In the genomic region with DNA sequence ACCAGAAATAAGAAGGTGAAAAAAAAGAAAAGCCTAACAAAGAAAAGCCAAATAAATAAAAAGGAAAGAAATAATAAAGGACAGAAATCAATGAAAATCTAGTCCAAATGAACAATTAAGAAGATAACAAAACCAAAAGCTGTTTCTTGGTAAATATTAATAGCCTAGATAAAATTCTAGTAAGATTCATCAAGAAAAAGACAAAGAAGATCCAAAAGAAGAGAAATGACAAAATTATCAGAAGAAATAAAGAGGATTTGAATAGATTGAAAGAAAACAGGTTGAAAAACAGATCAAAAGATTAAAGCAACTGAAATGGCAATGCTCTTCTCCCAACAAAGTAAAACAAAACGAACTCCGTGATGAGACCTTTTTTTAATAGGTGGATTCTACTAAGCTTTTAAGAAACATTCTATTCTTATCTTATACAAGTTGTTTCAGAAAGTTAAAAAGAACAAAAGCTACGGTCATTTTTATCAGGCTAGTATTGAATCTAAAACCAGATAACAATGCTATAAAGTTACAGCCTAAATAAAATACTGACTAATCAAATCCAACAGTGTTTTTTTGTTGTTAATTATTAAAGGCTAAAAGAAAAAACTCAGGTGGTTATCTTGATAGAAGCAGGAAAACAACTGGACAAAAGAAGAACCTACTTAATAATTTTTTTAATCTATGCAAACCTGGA, we compare ENCODE assay signal across 21 cellular contexts. TPM values are rescaled to one million over a fixed set of nuclear protein-coding genes. Genes with fewer than 3 reads are reported as not detected.
DNase-seq lines count a peak whose midpoint lies in the region; ATAC-seq, FAIRE-seq and TF ChIP-seq lines count a peak whose summit lies in the region.
"Had no signal": no experiment of that assay in that cellular context is flagged by ENCODE, and none has a peak within 500 bp of the region (broad histone marks: within the 10 kb centered on the region; RNA-seq: fewer than 3 reads in every experiment).

No MANE protein-coding gene starts in this region.

- H3K4me2 ChIP-seq in astrocyte (ENCODE audit: low read length), result no peak overlapping the region

- CTCF ChIA-PET in HEK293T (lab: Yijun Ruan, JAX), result no interaction called here

- no peaks in the 10 kb centered on the region for H3K9me3 ChIP-seq in heart left ventricle
- no peaks in the 10 kb centered on the region for H3K9me3 ChIP-seq in astrocyte (ENCODE audit: insufficient read depth, low read depth, low read length)
- H3K9me3 ChIP-seq in pancreas, result no peaks in the 10 kb centered on the region
- H3K9me3 ChIP-seq in uterus, result no peaks in the 10 kb centered on the region
- H3K9me3 ChIP-seq: gastroesophageal sphincter had no signal

- no peaks in the 10 kb centered on the region for H3K27me3 Mint-ChIP-seq in astrocyte (ENCODE audit: low read depth, unreplicated experiment)
- H3K27me3 Mint-ChIP-seq: type B pancreatic cell had no signal

- no peak for TF ChIP-seq CTCF in heart left ventricle (IDR thresholded peaks at IDR 0.05)
- TF ChIP-seq CTCF in astrocyte (IDR thresholded peaks at IDR 0.05; ENCODE audit: insufficient read depth, low read depth, low read length), result no peak
- TF ChIP-seq CTCF in pancreas (IDR thresholded peaks at IDR 0.05), result no peak
- TF ChIP-seq CTCF in uterus (IDR thresholded peaks at IDR 0.05), result no peak

- intact Hi-C loops in heart left ventricle (cut with DNase I), result loop anchor here in 1 of 10 donors (5.0 kb wide), 1 partner anchor 50 kb away; a partner anchor contains a TSS
- intact Hi-C loops in Right ventricle myocardium superior (cut with DNase I), result no loop called here
- intact Hi-C loops in pancreas (cut with DNase I), result no loop called here
- intact Hi-C loops in uterus (cut with DNase I; ENCODE audit: low total_unique reads), result no loop called here

- no peak overlapping the region for H2AFZ ChIP-seq in astrocyte (ENCODE audit: low read depth, low read length)

- FAIRE-seq in astrocyte (lab: Jason Lieb, UNC) (no peak), pancreas (lab: Jason Lieb, UNC) (no peak), GM12892 (lab: Jason Lieb, UNC) (no peak)
- FAIRE-seq: GM12878 had no signal

- H3K36me3 Mint-ChIP-seq in astrocyte (ENCODE audit: low read depth, unreplicated experiment), result peaks cover 21% of the 10 kb centered on the region
- H3K36me3 Mint-ChIP-seq: CD14-positive monocyte had no signal

- H3K4me1 ChIP-seq in heart left ventricle, result peaks cover 0 to 49% (median 26%) of the 10 kb centered on the region in 12 donors
- H3K4me1 ChIP-seq in astrocyte (ENCODE audit: insufficient read depth, low read length), result peaks cover 24% of the 10 kb centered on the region
- H3K4me1 ChIP-seq in pancreas, result peaks cover 24 to 40% (median 24%) of the 10 kb centered on the region in 3 donors
- H3K4me1 ChIP-seq in uterus, result no peaks in the 10 kb centered on the region

- no peak overlapping the region for H3K9ac ChIP-seq in astrocyte (ENCODE audit: low read length)

- H3K9me3 Mint-ChIP-seq in astrocyte (ENCODE audit: unreplicated experiment), result peaks cover 2% of the 10 kb centered on the region

- TF ChIP-seq POLR2A in heart left ventricle (IDR thresholded peaks at IDR 0.05), result no peak
- no peak for TF ChIP-seq POLR2A in uterus (IDR thresholded peaks at IDR 0.05)
- TF ChIP-seq POLR2A in GM12892 (IDR thresholded peaks at IDR 0.05; ENCODE audit: low read depth, low read length), result no peak

- no peak overlapping the region for H3K27ac Mint-ChIP-seq in astrocyte (ENCODE audit: unreplicated experiment)
- H3K27ac Mint-ChIP-seq: activated CD4-positive, alpha-beta T cell treated with anti-CD3 and anti-CD28 coated beads, Interleukin-2, amount 10 ng/mL, durations not matched to agents 24 days and 14 days; CD14-positive monocyte had no signal

- WGBS in heart left ventricle, 4 donors, result 34 to 55% (median 47%) methylated on average over 3 of the region's 3 CpGs
- WGBS in pancreas, 2 donors, result 12 to 16% methylated on average over 3 of the region's 3 CpGs

- peaks cover 65% of the 10 kb centered on the region for H3K4me1 Mint-ChIP-seq in astrocyte (ENCODE audit: low read depth, unreplicated experiment)
- H3K4me1 Mint-ChIP-seq: activated CD4-positive, alpha-beta T cell treated with anti-CD3 and anti-CD28 coated beads, Interleukin-2, amount 10 ng/mL, durations not matched to agents 24 days and 14 days; CD14-positive monocyte had no signal

- peak overlapping the region in 11 of 12 donors; percentile 2 to 71 (median 43) for H3K27ac ChIP-seq in heart left ventricle
- no peak overlapping the region for H3K27ac ChIP-seq in astrocyte (ENCODE audit: low read depth, low read length)
- peak overlapping the region in 2 of 4 donors; percentile 55 to 66 for H3K27ac ChIP-seq in pancreas
- H3K27ac ChIP-seq in uterus, result peak overlapping the region; percentile 33 to 56

- POLR2A ChIA-PET in HEK293T (lab: Yijun Ruan, JAX), result no interaction called here

- H3K79me2 ChIP-seq in astrocyte (ENCODE audit: insufficient read depth, low read length), result peaks cover 99% of the 10 kb centered on the region

- H3K27me3 ChIP-seq in heart left ventricle (no peaks in the 10 kb centered on the region), astrocyte (ENCODE audit: insufficient read depth, low read length) (no peaks in the 10 kb centered on the region), pancreas (no peaks in the 10 kb centered on the region), uterus (no peaks in the 10 kb centered on the region)
- H3K27me3 ChIP-seq: gastroesophageal sphincter had no signal

- ATAC-seq in heart left ventricle (no peak), Right ventricle myocardium superior (ENCODE audit: poor library complexity) (no peak), pancreas (peak in 3 of 4 donors; percentile 34 to 57 (median 50))
- ATAC-seq: gastroesophageal sphincter, GM12878, left lobe of liver had no signal

- H3K4me3 Mint-ChIP-seq in astrocyte (ENCODE audit: unreplicated experiment), result peak overlapping the region; percentile 58
- H3K4me3 Mint-ChIP-seq: activated CD4-positive, alpha-beta T cell treated with anti-CD3 and anti-CD28 coated beads, Interleukin-2, amount 10 ng/mL, durations not matched to agents 24 days and 14 days; CD14-positive monocyte; type B pancreatic cell had no signal

- peaks cover 94% of the 10 kb centered on the region for H4K20me1 ChIP-seq in astrocyte (ENCODE audit: insufficient read depth, low read length)

- H3K4me3 ChIP-seq in heart left ventricle, result peak overlapping the region in 2 of 12 donors; percentile 1 to 12
- H3K4me3 ChIP-seq in astrocyte (ENCODE audit: insufficient read depth, low read depth, low read length), result no peak overlapping the region
- H3K4me3 ChIP-seq in pancreas, result peak overlapping the region in 1 of 4 donors; percentile 4
- no peak overlapping the region for H3K4me3 ChIP-seq in uterus
- H3K4me3 ChIP-seq: gastroesophageal sphincter, GM12878 had no signal

- H3K36me3 ChIP-seq in heart left ventricle (peaks cover 0 to 6% (median 0%) of the 10 kb centered on the region in 9 donors), astrocyte (ENCODE audit: insufficient read depth, low read length) (no peaks in the 10 kb centered on the region), pancreas (no peaks in the 10 kb centered on the region), uterus (no peaks in the 10 kb centered on the region)
- H3K36me3 ChIP-seq: gastroesophageal sphincter had no signal

- no peak for DNase-seq in heart left ventricle
- DNase-seq in Right ventricle myocardium superior, result no peak
- no peak for DNase-seq in astrocyte (ENCODE audit: low read depth)
- no peak for DNase-seq in pancreas
- DNase-seq in uterus, result no peak
- no peak for DNase-seq in ACHN
- DNase-seq in GM12892 (ENCODE audit: insufficient read length), result no peak
- DNase-seq in HEK293T (ENCODE audit: extremely low spot score), result no peak
- DNase-seq: activated CD4-positive, alpha-beta T cell treated with anti-CD3 and anti-CD28 coated beads, Interleukin-2, amount 10 ng/mL, durations not matched to agents 24 days and 14 days; activated effector memory CD4-positive, alpha-beta T cell treated with Interleukin-2 at 50 U/mL for 16 hours; DMS153; KG1; NCI-H1105 treated with DMSO at 0.1 percent for 48 hours; NCI-H510A; NK-92 treated with Interleukin-12 subunit alpha and Interleukin-12 subunit beta, amount 100 ng/mL, for 24 hours; stimulated activated naive CD4-positive, alpha-beta T cell treated with Interleukin-2 at 50 U/mL for 16 hours had no signal

- in situ Hi-C loops in ACHN (cut with HindIII; ENCODE audit: low pct_ligation_motif_present, low pct_unique_long_range_greater_than_20kb, low sequenced_read_pairs), result no loop called here

TF ChIP-seq in HEK293T, 16 proteins besides CTCF, POLR2A, EP300 and RAD21:
- TF ChIP-seq NFRKB (IDR thresholded peaks at IDR 0.05) (no peak), FOXM1 (IDR thresholded peaks at IDR 0.05; ENCODE audit: borderline replicate concordance) (no peak), L3MBTL2 (conservative IDR thresholded peaks at IDR 0.05) (no peak), HDGF (IDR thresholded peaks at IDR 0.05; ENCODE audit: borderline replicate concordance) (no peak), SUZ12 (IDR thresholded peaks at IDR 0.05) (no peak), ARNT (IDR thresholded peaks at IDR 0.05) (no peak), LEF1 (IDR thresholded peaks at IDR 0.05; ENCODE audit: borderline replicate concordance) (no peak)
- TF ChIP-seq, protein P1, sequence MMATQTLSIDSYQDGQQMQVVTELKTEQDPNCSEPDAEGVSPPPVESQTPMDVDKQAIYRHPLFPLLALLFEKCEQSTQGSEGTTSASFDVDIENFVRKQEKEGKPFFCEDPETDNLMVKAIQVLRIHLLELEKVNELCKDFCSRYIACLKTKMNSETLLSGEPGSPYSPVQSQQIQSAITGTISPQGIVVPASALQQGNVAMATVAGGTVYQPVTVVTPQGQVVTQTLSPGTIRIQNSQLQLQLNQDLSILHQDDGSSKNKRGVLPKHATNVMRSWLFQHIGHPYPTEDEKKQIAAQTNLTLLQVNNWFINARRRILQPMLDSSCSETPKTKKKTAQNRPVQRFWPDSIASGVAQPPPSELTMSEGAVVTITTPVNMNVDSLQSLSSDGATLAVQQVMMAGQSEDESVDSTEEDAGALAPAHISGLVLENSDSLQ (IDR thresholded peaks at IDR 0.05), result no peak

RNA-seq across cellular contexts. Expression of a gene that starts 50.9 kb away (rescaled TPM):
- total RNA-seq in heart left ventricle (100 to 1,000 TPM in 4 of 9 donors, 10 to 100 TPM in 5; 54.3 to 183 (median 97.6) TPM), Right ventricle myocardium superior (70.4 TPM), astrocyte (749 and 829 TPM in 2 replicates), pancreas (10 to 100 TPM; 27.8 to 62.8 (median 34.7) TPM), uterus (100 to 1,000 TPM in 1 of 4 donors, 10 to 100 TPM in 3; 22.9 to 109 (median 78.3) TPM)
- polyA plus RNA-seq in heart left ventricle (10 to 100 TPM; 17.0 to 41.5 TPM), pancreas (10 to 100 TPM in 1 of 2 donors, 1 to 10 TPM in 1; 8.0 to 17.1 TPM)
- 0.15 TPM for polyA plus RNA-seq in GM12892 (2012; ENCODE audit: missing spikeins)
- polyA plus RNA-seq: CD14-positive monocyte had no signal

Comparison
In these comparisons a context has a peak if more than half of its experiments do, and no peak if none do; other contexts are left out.
1. ATAC-seq: peak in pancreas (3 of 4); none in heart left ventricle (0 of 4) and Right ventricle myocardium superior (single experiment).